ENCODE assay signal across 8 cellular contexts in genomic region chr7:87312215-87312865, GRCh38. TPM values are rescaled to one million over a fixed set of nuclear protein-coding genes. Genes with fewer than 3 reads are reported as not detected.
DNase-seq lines count a peak whose midpoint lies in the region; ATAC-seq and TF ChIP-seq lines count a peak whose summit lies in the region.

No MANE protein-coding gene starts in this region.

- H3K36me3 Mint-ChIP-seq in H9 (ENCODE audit: insufficient read depth in 1 of 3, low read depth in 3 of 3): no peaks in the 10 kb centered on the region
- H3K36me3 Mint-ChIP-seq in activated naive CD4-positive, alpha-beta T cell treated with anti-CD3 and anti-CD28 coated beads, Interleukin-2, amount 50 U/mL, for 72 hours: no peaks in the 10 kb centered on the region

- H3K4me1 Mint-ChIP-seq in H9: peaks cover 0 to 6% of the 10 kb centered on the region in 2 experiments; a peak in 2 of 4 replicates

- intact Hi-C loops in left cardiac atrium (cut with DNase I) (loop anchor here (2.0 to 5.0 kb wide), 2 partner anchors 104 to 105 kb away; no protein-coding TSS in a partner anchor), sigmoid colon (cut with DNase I) (loop anchor here (1.0 kb wide), 1 partner anchor 104 kb away; no protein-coding TSS in a partner anchor)

- H3F3A ChIP-seq in MM.1S (ENCODE audit: insufficient read depth, low read length): no peaks in the 10 kb centered on the region; the same call in 1 of the 2 replicates

- H3K4me1 ChIP-seq in H9 (ENCODE audit: insufficient read depth, low read length): no peaks in the 10 kb centered on the region
- peaks cover 18% of the 10 kb centered on the region for H3K4me1 ChIP-seq in MM.1S (ENCODE audit: low read length)
- H3K4me1 ChIP-seq in sigmoid colon: no peaks in the 10 kb centered on the region

- TF ChIP-seq EP300 in sigmoid colon (IDR thresholded peaks at IDR 0.05): no peak

- H3K79me2 ChIP-seq in H9 (ENCODE audit: insufficient read depth, low read length): no peaks in the 10 kb centered on the region
- no peaks in the 10 kb centered on the region for H3K79me2 ChIP-seq in MM.1S (ENCODE audit: low read length)

- H3K23me2 ChIP-seq in H9 (ENCODE audit: insufficient read length, low read depth, low read length, poor library complexity, severe bottlenecking): no peaks in the 10 kb centered on the region

- no peak overlapping the region for H2BK15ac ChIP-seq in H9 (ENCODE audit: low read depth, low read length)

- H2BK120ac ChIP-seq in H9 (ENCODE audit: low read depth, low read length, poor library complexity, severe bottlenecking): no peak overlapping the region

- H3K27me3 ChIP-seq in H9 (ENCODE audit: insufficient read depth, low read length): no peaks in the 10 kb centered on the region
- no peaks in the 10 kb centered on the region for H3K27me3 ChIP-seq in MM.1S (replicated peaks; ENCODE audit: insufficient read depth, low read length)
- no peaks in the 10 kb centered on the region for H3K27me3 ChIP-seq in sigmoid colon

- WGBS in H9 (ENCODE audit: extremely low coverage, insufficient read length, low lambda C conversion rate): no CpG with 5 or more reads among the region's 2 CpGs
- 18 to 32% methylated on average over 2 of the region's 2 CpGs for WGBS in sigmoid colon, 2 donors

- DNase-seq in GM10266 (ENCODE audit: extremely low spot score): peak; percentile 53
- peak; percentile 67 for DNase-seq in H9
- DNase-seq in MM.1S: peak; percentile 67
- peak in 1 of 2 donors; percentile 61 for DNase-seq in activated naive CD4-positive, alpha-beta T cell treated with anti-CD3 and anti-CD28 coated beads, Interleukin-2, amount 50 U/mL, for 72 hours (ENCODE audit: low spot score in 2 of 2)
- DNase-seq in left cardiac atrium: peak; percentile 43
- no peak for DNase-seq in sigmoid colon
- DNase-seq in cortex of kidney (lab: John Stamatoyannopoulos, UW): no peak

- TF ChIP-seq CTCF in GM10266 (IDR thresholded peaks at IDR 0.05; ENCODE audit: control insufficient read depth, insufficient read depth, low read depth, missing control alignments) (peak; percentile 96), H9 (conservative IDR thresholded peaks at IDR 0.05) (peak; percentile 98; the same call in 2 of the 3 replicates), MM.1S (IDR thresholded peaks at IDR 0.05; ENCODE audit: low read length) (peak; percentile 98), sigmoid colon (IDR thresholded peaks at IDR 0.05) (peak; percentile 70 to 98 (median 88))

- no peak overlapping the region for H3T11ph ChIP-seq in H9 (ENCODE audit: low read length)

- ATAC-seq in SK-N-SH treated with all-trans-retinoic acid at 6 μM for 48 hours: peak; percentile 91
- ATAC-seq in activated naive CD4-positive, alpha-beta T cell treated with anti-CD3 and anti-CD28 coated beads, Interleukin-2, amount 50 U/mL, for 72 hours: peak; percentile 77
- ATAC-seq in left cardiac atrium: peak; percentile 78 to 81

- no peak overlapping the region for H3K4me3 ChIP-seq in MM.1S (ENCODE audit: low read length)
- H3K4me3 ChIP-seq in sigmoid colon: no peak overlapping the region

- no peak for TF ChIP-seq POLR2A in sigmoid colon (IDR thresholded peaks at IDR 0.05)

- no peaks in the 10 kb centered on the region for H3K9me3 Mint-ChIP-seq in H9
- H3K9me3 Mint-ChIP-seq in activated naive CD4-positive, alpha-beta T cell treated with anti-CD3 and anti-CD28 coated beads, Interleukin-2, amount 50 U/mL, for 72 hours: no peaks in the 10 kb centered on the region

- H2BK20ac ChIP-seq in H9 (ENCODE audit: low read depth, low read length, poor library complexity, severe bottlenecking): no peak overlapping the region

- H3K4me2 ChIP-seq in H9 (ENCODE audit: insufficient read depth, insufficient read length, low read length) (no peak overlapping the region), MM.1S (ENCODE audit: low read depth, low read length) (no peak overlapping the region)

- H3K79me1 ChIP-seq in H9 (ENCODE audit: insufficient read depth, low read depth, low read length, poor library complexity, severe bottlenecking): no peaks in the 10 kb centered on the region

- H2AFZ ChIP-seq in H9 (ENCODE audit: low read length): no peak overlapping the region
- H2AFZ ChIP-seq in MM.1S (ENCODE audit: low read length): no peak overlapping the region

- no peak overlapping the region for H4K91ac ChIP-seq in H9 (ENCODE audit: insufficient read length, low read depth, low read length)

- no peak overlapping the region for H3K9ac ChIP-seq in H9 (ENCODE audit: extremely low read depth, insufficient read length, low read length)
- no peak overlapping the region for H3K9ac ChIP-seq in MM.1S (ENCODE audit: low read length)

- no peak overlapping the region for H4K5ac ChIP-seq in H9 (ENCODE audit: insufficient read length, low read depth, low read length)

- H3K14ac ChIP-seq in H9 (ENCODE audit: insufficient read depth, low read length): no peak overlapping the region

- H3K36me3 ChIP-seq in MM.1S (replicated peaks; ENCODE audit: insufficient read depth, low read length) (no peaks in the 10 kb centered on the region), sigmoid colon (no peaks in the 10 kb centered on the region)

- no peaks in the 10 kb centered on the region for H3K9me2 ChIP-seq in MM.1S (replicated peaks; ENCODE audit: insufficient read depth, low read length)

- no peak overlapping the region for H3K4ac ChIP-seq in H9 (ENCODE audit: low read depth, low read length)

- H3K27ac Mint-ChIP-seq in H9: no peak overlapping the region
- no peak overlapping the region for H3K27ac Mint-ChIP-seq in activated naive CD4-positive, alpha-beta T cell treated with anti-CD3 and anti-CD28 coated beads, Interleukin-2, amount 50 U/mL, for 72 hours

- H3K27me3 Mint-ChIP-seq in H9 (ENCODE audit: low read depth): no peaks in the 10 kb centered on the region; the same call in 1 of the 2 replicates

- H3K27ac ChIP-seq in H9 (ENCODE audit: insufficient read length, low read depth, low read length) (no peak overlapping the region), MM.1S (ENCODE audit: low read length) (no peak overlapping the region), sigmoid colon (no peak overlapping the region)

- H2AK5ac ChIP-seq in H9 (ENCODE audit: insufficient read length, low read length): no peak overlapping the region

- no peak overlapping the region for H3K4me3 Mint-ChIP-seq in H9

- no peak overlapping the region for H4K8ac ChIP-seq in H9 (replicated peaks; ENCODE audit: insufficient read length, low read depth, low read length)

- H3K18ac ChIP-seq in H9 (ENCODE audit: insufficient read length, low read depth, low read length): no peak overlapping the region

- H3K56ac ChIP-seq in H9 (ENCODE audit: insufficient read length, low read depth, low read length): no peak overlapping the region

- no peak overlapping the region for H2BK12ac ChIP-seq in H9 (ENCODE audit: insufficient read length, low read depth, low read length)

- H2BK5ac ChIP-seq in H9 (ENCODE audit: insufficient read length, low read length): no peak overlapping the region

- H3K23ac ChIP-seq in H9 (ENCODE audit: insufficient read length, low read depth, low read length): no peak overlapping the region

- no peaks in the 10 kb centered on the region for H4K20me1 ChIP-seq in H9 (ENCODE audit: control insufficient read depth, insufficient read depth, insufficient read length)
- no peaks in the 10 kb centered on the region for H4K20me1 ChIP-seq in MM.1S (ENCODE audit: insufficient read depth, low read length)

- H3K9me3 ChIP-seq in H9 (ENCODE audit: control insufficient read depth, low read depth, low read length) (no peaks in the 10 kb centered on the region), MM.1S (replicated peaks; ENCODE audit: insufficient read depth, low read length) (no peaks in the 10 kb centered on the region), sigmoid colon (no peaks in the 10 kb centered on the region)

TF ChIP-seq in SK-N-SH treated with all-trans-retinoic acid at 6 μM for 48 hours, 23 proteins besides CTCF, POLR2A, EP300 and RAD21:
- TF ChIP-seq ISL1 (CRISPR knock-in tag; IDR thresholded peaks at IDR 0.05) (no peak), ZC3H10 (CRISPR knock-in tag; IDR thresholded peaks at IDR 0.05) (no peak), CSDC2 (CRISPR knock-in tag; IDR thresholded peaks at IDR 0.05) (no peak)
- TF ChIP-seq, protein P1, sequence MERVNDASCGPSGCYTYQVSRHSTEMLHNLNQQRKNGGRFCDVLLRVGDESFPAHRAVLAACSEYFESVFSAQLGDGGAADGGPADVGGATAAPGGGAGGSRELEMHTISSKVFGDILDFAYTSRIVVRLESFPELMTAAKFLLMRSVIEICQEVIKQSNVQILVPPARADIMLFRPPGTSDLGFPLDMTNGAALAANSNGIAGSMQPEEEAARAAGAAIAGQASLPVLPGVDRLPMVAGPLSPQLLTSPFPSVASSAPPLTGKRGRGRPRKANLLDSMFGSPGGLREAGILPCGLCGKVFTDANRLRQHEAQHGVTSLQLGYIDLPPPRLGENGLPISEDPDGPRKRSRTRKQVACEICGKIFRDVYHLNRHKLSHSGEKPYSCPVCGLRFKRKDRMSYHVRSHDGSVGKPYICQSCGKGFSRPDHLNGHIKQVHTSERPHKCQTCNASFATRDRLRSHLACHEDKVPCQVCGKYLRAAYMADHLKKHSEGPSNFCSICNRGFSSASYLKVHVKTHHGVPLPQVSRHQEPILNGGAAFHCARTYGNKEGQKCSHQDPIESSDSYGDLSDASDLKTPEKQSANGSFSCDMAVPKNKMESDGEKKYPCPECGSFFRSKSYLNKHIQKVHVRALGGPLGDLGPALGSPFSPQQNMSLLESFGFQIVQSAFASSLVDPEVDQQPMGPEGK (CRISPR knock-in tag; IDR thresholded peaks at IDR 0.05; ENCODE audit: borderline replicate concordance): no peak
TF ChIP-seq in SK-N-SH treated with all-trans-retinoic acid at 6 μM for 48 hours: peak in this region for 0.

RNA-seq across cellular contexts. Expression of gene CROT, which starts 33.1 kb away (rescaled TPM):
- total RNA-seq in H9 (2021) (6.0 and 6.2 TPM in 2 replicates), left cardiac atrium (1 to 10 TPM; 5.3 to 7.7 TPM), sigmoid colon (10 to 100 TPM; 12.9 to 15.6 (median 14.0) TPM)
- total RNA-seq in activated naive CD4-positive, alpha-beta T cell treated with anti-CD3 and anti-CD28 coated beads, Interleukin-2, amount 50 U/mL, for 72 hours: 1 to 10 TPM; 7.5 to 9.5 TPM
- 10 to 100 TPM; 11.9 to 15.5 (median 13.8) TPM for polyA plus RNA-seq in sigmoid colon

Comparison
In these comparisons a context has a peak if more than half of its experiments do, and no peak if none do; other contexts are left out.
1. DNase-seq: peak in GM10266 (single experiment), H9 (single experiment), MM.1S (single experiment) and left cardiac atrium (single experiment); none in sigmoid colon (single experiment) and cortex of kidney (single experiment).
2. Peak in every context shown above with its lines, with median percentiles within 50 percentile points of each other: CTCF ChIP-seq and ATAC-seq.